16 cellular contexts compared by ENCODE assay signal in the genomic region with DNA sequence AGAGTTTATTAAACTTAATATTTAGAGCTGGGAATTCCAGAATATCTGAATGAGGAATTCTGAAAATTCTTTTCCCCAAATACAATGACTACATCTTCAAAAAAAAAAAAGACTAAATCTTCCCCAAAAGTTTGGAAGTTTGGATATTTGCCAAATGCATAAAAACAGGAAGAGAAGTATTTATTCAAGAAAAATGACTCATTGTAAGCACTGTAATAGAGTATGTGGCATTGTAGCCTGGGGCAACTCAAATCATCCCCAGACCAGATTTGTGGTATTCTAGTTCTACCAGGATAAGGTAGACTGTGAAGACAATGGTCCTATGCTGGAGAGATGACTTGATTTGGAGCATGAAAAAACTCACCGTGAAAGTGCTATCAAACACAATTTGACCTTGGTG.
DNase-seq lines count a peak whose midpoint lies in the region; ATAC-seq, FAIRE-seq and TF ChIP-seq lines count a peak whose summit lies in the region.
"Had no signal": no experiment of that assay in that cellular context is flagged by ENCODE, and none has a peak within 500 bp of the region (broad histone marks: within the 10 kb centered on the region; RNA-seq: fewer than 3 reads in every experiment).

No MANE protein-coding gene starts in this region.

- H3K36me3 ChIP-seq in PC-9 (ENCODE audit: low read depth) (no peaks in the 10 kb centered on the region), bronchial epithelial cell (ENCODE audit: control insufficient read depth, insufficient read depth, low read length) (no peaks in the 10 kb centered on the region)
- H3K36me3 ChIP-seq: upper lobe of right lung had no signal

- no peaks in the 10 kb centered on the region for H3K79me2 ChIP-seq in PC-9 (ENCODE audit: low read depth)

- TF ChIP-seq CTCF in PC-9 (conservative IDR thresholded peaks at IDR 0.05) (no peak), bronchial epithelial cell (IDR thresholded peaks at IDR 0.05; ENCODE audit: insufficient read depth, low read length, severe bottlenecking) (no peak)

- no peak overlapping the region for H3K4me2 ChIP-seq in PC-9

- 0 out of 2 replicates have a peak, but pooled peaks cover 6% of the 10 kb centered on the region for H3K4me1 ChIP-seq in PC-9 (replicated peaks; ENCODE audit: insufficient read depth)
- H3K4me1 ChIP-seq: psoas muscle, upper lobe of right lung had no signal

- ATAC-seq in GM21447 (IDR thresholded peaks at IDR 0.05; ENCODE audit: unreplicated experiment) (no peak), HG03571 (IDR thresholded peaks at IDR 0.05; ENCODE audit: unreplicated experiment) (no peak)
- ATAC-seq: Panc1; psoas muscle; stimulated activated effector memory CD8-positive, alpha-beta T cell treated with anti-CD3 and anti-CD28 coated beads, Interleukin-12 subunit alpha, Interleukin-12 subunit beta, amount 100 ng/mL, for 72 hours; upper lobe of right lung had no signal

- intact Hi-C loops in PC-9 (cut with micrococcal nuclease; ENCODE audit: unreplicated experiment), result no loop called here

- H3F3A ChIP-seq in PC-9 (ENCODE audit: insufficient read depth, low read depth), result 0 out of 2 replicates have a peak, but pooled peaks cover 4% of the 10 kb centered on the region

- no peaks in the 10 kb centered on the region for H3K9me2 ChIP-seq in PC-9 (ENCODE audit: insufficient read depth)

- no peak overlapping the region for H3K27ac ChIP-seq in PC-9
- H3K27ac ChIP-seq: psoas muscle, upper lobe of right lung had no signal

- no peaks in the 10 kb centered on the region for H3K9me3 ChIP-seq in PC-9 (ENCODE audit: insufficient read depth, low read depth)
- H3K9me3 ChIP-seq: psoas muscle, upper lobe of right lung had no signal

- H2AFZ ChIP-seq in PC-9, result no peak overlapping the region

- BruUV-seq in PC-9 (replicated peaks; lab: Mats Ljungman, UMichigan), result no TSS peak

- FAIRE-seq in bronchial epithelial cell (lab: Jason Lieb, UNC) (no peak), islet of Langerhans (lab: Jason Lieb, UNC) (peak; percentile 9)

- H3K27me3 ChIP-seq in PC-9 (ENCODE audit: insufficient read depth, low read depth), result no peaks in the 10 kb centered on the region
- H3K27me3 ChIP-seq in bronchial epithelial cell (ENCODE audit: control insufficient read depth, insufficient read depth, low read length), result no peaks in the 10 kb centered on the region
- H3K27me3 ChIP-seq: upper lobe of right lung had no signal

- DNase-seq in COLO829 (ENCODE audit: low spot score), result peak; percentile 86
- peak; percentile 52 to 77 for DNase-seq in PC-9
- peak; percentile 92 for DNase-seq in bronchial epithelial cell (ENCODE audit: low read depth)
- no peak for DNase-seq in midbrain (lab: John Stamatoyannopoulos, UW)
- DNase-seq in NCI-H1436 (lab: John Stamatoyannopoulos, UW), result no peak
- DNase-seq: activated CD4-positive, alpha-beta memory T cell treated with anti-CD3 and anti-CD28 coated beads for 36 hours; NCI-H1048; NCI-H345; psoas muscle; stimulated activated CD4-positive, alpha-beta T cell treated with anti-CD3 and anti-CD28 coated beads, Interleukin-4, amount 100 ng/mL, for 24 hours; upper lobe of right lung had no signal

- no peaks in the 10 kb centered on the region for H4K20me1 ChIP-seq in PC-9 (ENCODE audit: insufficient read depth)

- POLR2A ChIA-PET in PC-9 (lab: Charles Lee; ENCODE audit: unreplicated experiment), result no interaction called here

- CTCF ChIA-PET in PC-9 (lab: Charles Lee), result no interaction called here

- no peak overlapping the region for H3K4me3 ChIP-seq in PC-9
- no peak overlapping the region for H3K4me3 ChIP-seq in bronchial epithelial cell (ENCODE audit: low read depth, low read length)
- H3K4me3 ChIP-seq: psoas muscle, upper lobe of right lung had no signal

Comparison
In these comparisons a context has a peak if more than half of its experiments do, and no peak if none do; other contexts are left out.
1. DNase-seq: peak in COLO829 (single experiment), PC-9 (2 of 2) and bronchial epithelial cell (single experiment); none in midbrain (single experiment) and NCI-H1436 (single experiment).